ENCODE assay signal across 9 cellular contexts in genomic region chr7:135930565-135931423, GRCh38. TPM values are rescaled to one million over a fixed set of nuclear protein-coding genes. Genes with fewer than 3 reads are reported as not detected.
DNase-seq lines count a peak whose midpoint lies in the region; ATAC-seq, FAIRE-seq and TF ChIP-seq lines count a peak whose summit lies in the region.
"Had no signal": no experiment of that assay in that cellular context is flagged by ENCODE, and none has a peak within 500 bp of the region (broad histone marks: within the 10 kb centered on the region; RNA-seq: fewer than 3 reads in every experiment).

No MANE protein-coding gene starts in this region.

- H3K4me1 Mint-ChIP-seq in CD4-positive, alpha-beta memory T cell = peaks cover 31 to 54% (median 41%) of the 10 kb centered on the region in 4 donors
- H3K4me1 Mint-ChIP-seq in nephron = peaks cover 34% of the 10 kb centered on the region

- intact Hi-C loops in CD4-positive, alpha-beta memory T cell (cut with micrococcal nuclease) = no loop called here
- intact Hi-C loops in endothelial cell of umbilical vein (cut with micrococcal nuclease) = no loop called here

- no peak overlapping the region for H3K4me3 Mint-ChIP-seq in CD4-positive, alpha-beta memory T cell
- no peak overlapping the region for H3K4me3 Mint-ChIP-seq in nephron

- peaks cover 53% of the 10 kb centered on the region for H3K79me2 ChIP-seq in endothelial cell of umbilical vein (ENCODE audit: control insufficient read depth, insufficient read depth, low read length)

- no peaks in the 10 kb centered on the region for H3K9me3 ChIP-seq in CD4-positive, alpha-beta memory T cell (ENCODE audit: control insufficient read depth in 1 of 2, low read length in 2 of 2)
- H3K9me3 ChIP-seq in endothelial cell of umbilical vein (replicated peaks; ENCODE audit: control insufficient read depth, insufficient read depth, low read length) = no peaks in the 10 kb centered on the region

- CTCF ChIA-PET in CD4-positive, alpha-beta memory T cell (lab: Charles Lee; ENCODE audit: partially characterized antibody) = no interaction called here
- CTCF ChIA-PET in endothelial cell of umbilical vein (lab: Charles Lee) = no interaction called here

- H3K27ac ChIP-seq in CD4-positive, alpha-beta memory T cell (ENCODE audit: low read depth, low read length) = no peak overlapping the region
- peak overlapping the region; percentile 19 for H3K27ac ChIP-seq in endothelial cell of umbilical vein (ENCODE audit: insufficient read depth, low read depth, low read length)

- no peaks in the 10 kb centered on the region for H3K9me3 Mint-ChIP-seq in CD4-positive, alpha-beta memory T cell
- H3K9me3 Mint-ChIP-seq in nephron = no peaks in the 10 kb centered on the region

- TF ChIP-seq CTCF in LNCaP clone FGC (IDR thresholded peaks at IDR 0.05; ENCODE audit: control insufficient read depth, extremely low read depth, insufficient read depth) (no peak), endothelial cell of umbilical vein (IDR thresholded peaks at IDR 0.05; ENCODE audit: extremely low read depth in 1 of 2, insufficient read depth in 1 of 2, low read depth in 1 of 2, low read length in 2 of 2) (no peak), nephron (IDR thresholded peaks at IDR 0.05; ENCODE audit: unreplicated experiment in 3 of 3) (no peak)

- dilution Hi-C loops in endothelial cell of umbilical vein (cut with MboI; ENCODE audit: extremely low pct_ligation_motif_present, low sequenced_read_pairs) = no loop called here

- H3K27ac Mint-ChIP-seq in CD4-positive, alpha-beta memory T cell = peak overlapping the region in 5 of 7 donors; percentile 2 to 90 (median 57)
- H3K27ac Mint-ChIP-seq in nephron = peak overlapping the region; percentile 92 to 95 (median 93)

- BruUV-seq in endothelial cell of umbilical vein (replicated peaks; lab: Mats Ljungman, UMichigan) = no TSS peak

- H2AFZ ChIP-seq in endothelial cell of umbilical vein (ENCODE audit: low read depth, low read length) = no peak overlapping the region

- no peak for DNase-seq in CD4-positive, alpha-beta memory T cell
- DNase-seq in LNCaP clone FGC (ENCODE audit: low read depth) (peak; percentile 81), endothelial cell of umbilical vein (ENCODE audit: low read depth, low spot score) (no peak), GM19238 (ENCODE audit: insufficient read length, low spot score) (no peak), GM12891 (ENCODE audit: insufficient read length, low spot score) (no peak), AML-193 (lab: John Stamatoyannopoulos, UW) (no peak)
- DNase-seq: activated CD4-positive, CD25-positive, alpha-beta regulatory T cell treated with anti-CD3 and anti-CD28 coated beads, Interleukin-2, amount 50 U/mL, for 72 hours had no signal

- H3K4me3 ChIP-seq in CD4-positive, alpha-beta memory T cell (ENCODE audit: low read length in 2 of 2) = no peak overlapping the region
- H3K4me3 ChIP-seq in LNCaP clone FGC (ENCODE audit: low read depth, low read length) (no peak overlapping the region), endothelial cell of umbilical vein (replicated peaks in 1 of 3; ENCODE audit: insufficient read depth in 1 of 3, low read depth in 1 of 3, low read length in 3 of 3) (no peak overlapping the region)

- H3K4me2 ChIP-seq in endothelial cell of umbilical vein (ENCODE audit: insufficient read depth, low read length) = no peak overlapping the region

- H3K4me1 ChIP-seq in CD4-positive, alpha-beta memory T cell (ENCODE audit: insufficient read depth, low read length) = peaks cover 41% of the 10 kb centered on the region
- peaks cover 11% of the 10 kb centered on the region for H3K4me1 ChIP-seq in endothelial cell of umbilical vein (ENCODE audit: control insufficient read depth, extremely low read depth, insufficient read depth, low read length)

- no peaks in the 10 kb centered on the region for H4K20me1 ChIP-seq in endothelial cell of umbilical vein (replicated peaks; ENCODE audit: control insufficient read depth, extremely low read depth, insufficient read depth, low read length)

- FAIRE-seq in endothelial cell of umbilical vein (lab: Jason Lieb, UNC) (no peak), GM12891 (lab: Jason Lieb, UNC) (no peak)

- H3K36me3 Mint-ChIP-seq in CD4-positive, alpha-beta memory T cell = peaks cover 30 to 52% of the 10 kb centered on the region in 2 donors
- H3K36me3 Mint-ChIP-seq in nephron (ENCODE audit: low read depth) = peaks cover 32% of the 10 kb centered on the region

- peaks cover 15% of the 10 kb centered on the region for H3K36me3 ChIP-seq in CD4-positive, alpha-beta memory T cell (ENCODE audit: insufficient read depth, low read length)
- H3K36me3 ChIP-seq in endothelial cell of umbilical vein (ENCODE audit: control insufficient read depth in 2 of 2, extremely low read depth in 1 of 2, insufficient read depth in 2 of 2, low read length in 2 of 2) = peaks cover 2% of the 10 kb centered on the region in 2 experiments

- no peaks in the 10 kb centered on the region for H3K9me1 ChIP-seq in endothelial cell of umbilical vein (replicated peaks; ENCODE audit: control insufficient read depth, extremely low read depth, insufficient read depth, low read length)

- H3K27me3 ChIP-seq in CD4-positive, alpha-beta memory T cell (ENCODE audit: insufficient read depth, low read length) = no peaks in the 10 kb centered on the region
- no peaks in the 10 kb centered on the region for H3K27me3 ChIP-seq in endothelial cell of umbilical vein (ENCODE audit: control insufficient read depth in 2 of 2, insufficient read depth in 2 of 2, low read length in 2 of 2)

- POLR2A ChIA-PET in CD4-positive, alpha-beta memory T cell (lab: Charles Lee; ENCODE audit: partially characterized antibody) = no interaction called here
- POLR2A ChIA-PET in endothelial cell of umbilical vein (lab: Charles Lee) = no interaction called here

- no peak for ATAC-seq in HG02798 (IDR thresholded peaks at IDR 0.05; ENCODE audit: poor library complexity, unreplicated experiment)

- TF ChIP-seq POLR2A in endothelial cell of umbilical vein (IDR thresholded peaks at IDR 0.05; ENCODE audit: low read depth, low read length) (no peak), GM12891 (IDR thresholded peaks at IDR 0.05; ENCODE audit: low read depth, low read length) (no peak)

- H3K9ac ChIP-seq in endothelial cell of umbilical vein (replicated peaks; ENCODE audit: extremely low read depth, insufficient read depth, low read length) = no peak overlapping the region

- H3K27me3 Mint-ChIP-seq in CD4-positive, alpha-beta memory T cell = no peaks in the 10 kb centered on the region
- H3K27me3 Mint-ChIP-seq in nephron (ENCODE audit: low read depth) = no peaks in the 10 kb centered on the region

TF ChIP-seq in endothelial cell of umbilical vein, 7 proteins besides CTCF, POLR2A, EP300 and RAD21:
- TF ChIP-seq GATA2 (IDR thresholded peaks at IDR 0.05; ENCODE audit: insufficient read depth, insufficient read length, low read depth, low read length) = no peak
- TF ChIP-seq EZH2 (IDR thresholded peaks at IDR 0.05; ENCODE audit: borderline replicate concordance, low read depth, low read length, severe bottlenecking) = no peak
- TF ChIP-seq MAX (IDR thresholded peaks at IDR 0.05; ENCODE audit: insufficient read depth, insufficient read length) = no peak
- no peak for TF ChIP-seq JUN (IDR thresholded peaks at IDR 0.05; ENCODE audit: borderline replicate concordance, insufficient read depth, insufficient read length, low read depth)
- TF ChIP-seq MYC (IDR thresholded peaks at IDR 0.05; ENCODE audit: low read depth, low read length) = no peak
- TF ChIP-seq FOS (IDR thresholded peaks at IDR 0.05; ENCODE audit: borderline replicate concordance, insufficient read depth, low read length) = no peak
- TF ChIP-seq POLR2AphosphoS5 (IDR thresholded peaks at IDR 0.05; ENCODE audit: insufficient read depth, low read depth, low read length) = no peak
TF ChIP-seq in endothelial cell of umbilical vein: peak in this region for 0.

TF ChIP-seq in GM12891, 5 proteins besides CTCF, POLR2A, EP300 and RAD21:
- TF ChIP-seq POLR2AphosphoS5 (IDR thresholded peaks at IDR 0.05; ENCODE audit: low read depth, low read length) = no peak

RNA-seq across cellular contexts. Expression of gene MTPN, which starts 46.4 kb away (rescaled TPM):
- total RNA-seq in CD4-positive, alpha-beta memory T cell = 10 to 100 TPM; 83.1 to 84.5 TPM
- polyA plus RNA-seq in CD4-positive, alpha-beta memory T cell = 100 to 1,000 TPM in 1 of 2 donors, 10 to 100 TPM in 1; 63.6 to 105 TPM
- total RNA-seq in endothelial cell of umbilical vein = 171 and 174 TPM in 2 replicates
- 47.9 and 58.1 TPM in 2 replicates for polyA plus RNA-seq in endothelial cell of umbilical vein
- 70.4 and 74.5 TPM in 2 replicates for polyA plus RNA-seq in endothelial cell of umbilical vein (2011; cell fraction: cytosol; rRNA removed)
- 25.0 and 30.1 TPM in 2 replicates for polyA plus RNA-seq in endothelial cell of umbilical vein (2011; cell fraction: nucleus; rRNA removed)
- 127 and 173 TPM in 2 replicates for polyA plus RNA-seq in endothelial cell of umbilical vein (2012)
- polyA minus RNA-seq in endothelial cell of umbilical vein = 146 and 167 TPM in 2 replicates
- polyA minus RNA-seq in endothelial cell of umbilical vein (2011; cell fraction: cytosol; rRNA and poly(A)+ RNA removed) = 98.7 TPM
- polyA minus RNA-seq in endothelial cell of umbilical vein (2011; cell fraction: nucleus; rRNA and poly(A)+ RNA removed) = 50.6 and 82.3 TPM in 2 replicates
- polyA plus RNA-seq in GM12891 (2012; ENCODE audit: low read depth, missing spikeins) = 47.1 TPM
